Comparison of ENCODE assay signal across 1 cellular context in the genomic region with DNA sequence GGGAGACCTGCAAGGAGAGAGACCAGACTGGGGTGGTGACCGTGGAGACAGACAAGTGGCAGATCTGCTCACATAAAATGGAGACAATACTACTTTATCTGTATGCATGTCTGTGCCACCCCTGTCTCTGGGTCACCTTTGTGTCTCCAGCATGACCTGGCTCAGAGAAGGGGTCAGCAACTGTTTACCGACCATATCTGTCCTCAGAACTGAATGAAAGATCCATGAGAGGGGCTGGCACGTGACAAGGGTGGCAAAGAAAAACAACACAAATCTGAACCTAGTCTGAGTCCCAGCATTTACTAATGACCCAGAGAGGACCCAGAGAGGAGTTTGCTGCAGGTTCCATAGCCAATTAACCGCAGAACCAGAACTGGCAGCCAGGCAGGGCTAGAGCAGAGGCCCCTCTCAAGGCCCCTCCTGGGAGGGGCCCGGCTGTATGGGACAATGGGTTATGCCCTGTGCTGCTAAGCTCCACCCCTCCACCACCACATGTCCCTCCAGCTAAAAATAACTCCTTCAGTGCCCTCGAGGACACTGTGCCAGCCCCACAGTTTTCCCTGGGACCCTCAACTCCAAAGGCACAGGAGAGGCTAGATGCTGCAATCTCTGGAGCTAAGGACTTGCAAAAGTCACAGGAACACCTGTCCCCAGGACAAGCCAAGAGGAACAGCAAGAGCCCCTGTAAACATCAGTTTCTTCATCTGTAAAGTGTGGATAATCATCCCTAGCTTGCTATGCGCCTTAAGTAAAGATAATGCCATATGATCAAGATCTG.
TF ChIP-seq lines count a peak whose summit lies in the region.

No MANE protein-coding gene starts in this region.

TF ChIP-seq in H1, 55 proteins besides CTCF, POLR2A, EP300 and RAD21:
- TF ChIP-seq KDM4A (IDR thresholded peaks at IDR 0.05; ENCODE audit: low read depth, low read length, severe bottlenecking) (no peak), CREB1 (IDR thresholded peaks at IDR 0.05) (no peak), NRF1 (IDR thresholded peaks at IDR 0.05; ENCODE audit: low read depth, low read length) (no peak), PHF8 (conservative IDR thresholded peaks at IDR 0.05; ENCODE audit: low read depth, low read length) (no peak), RBBP5 (IDR thresholded peaks at IDR 0.05; ENCODE audit: borderline replicate concordance, low read depth, low read length) (no peak), HDAC2 (IDR thresholded peaks at IDR 0.05; ENCODE audit: borderline replicate concordance in 1 of 2, low read depth in 2 of 2, low read length in 2 of 2) (no peak), JUND (IDR thresholded peaks at IDR 0.05; ENCODE audit: low read length) (no peak), SIRT6 (IDR thresholded peaks at IDR 0.05; ENCODE audit: low read length) (no peak), SP2 (IDR thresholded peaks at IDR 0.05; ENCODE audit: low read length) (no peak), RXRA (IDR thresholded peaks at IDR 0.05; ENCODE audit: insufficient read depth, low read depth, low read length) (no peak), SP1 (IDR thresholded peaks at IDR 0.05; ENCODE audit: low read depth, low read length) (no peak), POU5F1 (IDR thresholded peaks at IDR 0.05; ENCODE audit: low read depth, low read length) (no peak), HDAC6 (IDR thresholded peaks at IDR 0.05; ENCODE audit: low read depth, low read length) (no peak), CEBPB (IDR thresholded peaks at IDR 0.05; ENCODE audit: low read depth, low read length) (no peak), TAF1 (IDR thresholded peaks at IDR 0.05; ENCODE audit: low read depth, low read length) (no peak), KDM5A (IDR thresholded peaks at IDR 0.05; ENCODE audit: low read length) (no peak), ASH2L (IDR thresholded peaks at IDR 0.05; ENCODE audit: low read length) (no peak)
- TF ChIP-seq, protein P1, sequence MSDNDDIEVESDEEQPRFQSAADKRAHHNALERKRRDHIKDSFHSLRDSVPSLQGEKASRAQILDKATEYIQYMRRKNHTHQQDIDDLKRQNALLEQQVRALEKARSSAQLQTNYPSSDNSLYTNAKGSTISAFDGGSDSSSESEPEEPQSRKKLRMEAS (IDR thresholded peaks at IDR 0.05), result no peak
- TF ChIP-seq, protein P2, sequence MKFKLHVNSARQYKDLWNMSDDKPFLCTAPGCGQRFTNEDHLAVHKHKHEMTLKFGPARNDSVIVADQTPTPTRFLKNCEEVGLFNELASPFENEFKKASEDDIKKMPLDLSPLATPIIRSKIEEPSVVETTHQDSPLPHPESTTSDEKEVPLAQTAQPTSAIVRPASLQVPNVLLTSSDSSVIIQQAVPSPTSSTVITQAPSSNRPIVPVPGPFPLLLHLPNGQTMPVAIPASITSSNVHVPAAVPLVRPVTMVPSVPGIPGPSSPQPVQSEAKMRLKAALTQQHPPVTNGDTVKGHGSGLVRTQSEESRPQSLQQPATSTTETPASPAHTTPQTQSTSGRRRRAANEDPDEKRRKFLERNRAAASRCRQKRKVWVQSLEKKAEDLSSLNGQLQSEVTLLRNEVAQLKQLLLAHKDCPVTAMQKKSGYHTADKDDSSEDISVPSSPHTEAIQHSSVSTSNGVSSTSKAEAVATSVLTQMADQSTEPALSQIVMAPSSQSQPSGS (IDR thresholded peaks at IDR 0.05; ENCODE audit: low read length), result no peak
